8 cellular contexts compared by ENCODE assay signal in genomic region chr14:101961011-101961721, GRCh38. TPM values are rescaled to one million over a fixed set of nuclear protein-coding genes. Genes with fewer than 3 reads are reported as not detected.
DNase-seq lines count a peak whose midpoint lies in the region; ATAC-seq, FAIRE-seq and TF ChIP-seq lines count a peak whose summit lies in the region.

No MANE protein-coding gene starts in this region.

- peaks cover 29% of the 10 kb centered on the region for H3K4me1 Mint-ChIP-seq in CD4-positive, alpha-beta T cell (ENCODE audit: low read depth)
- H3K4me1 Mint-ChIP-seq in activated CD8-positive, alpha-beta T cell treated with anti-CD3 and anti-CD28 coated beads for 36 hours (ENCODE audit: low read depth) = peaks cover 16% of the 10 kb centered on the region

- FAIRE-seq in HTR-8/SVneo (lab: Jason Lieb, UNC) = peak; percentile 16

- H3K27ac Mint-ChIP-seq in CD4-positive, alpha-beta T cell = peak overlapping the region; percentile 42
- peak overlapping the region; percentile 42 for H3K27ac Mint-ChIP-seq in activated CD8-positive, alpha-beta T cell treated with anti-CD3 and anti-CD28 coated beads for 36 hours

- CTCF ChIA-PET in CD4-positive, alpha-beta T cell (lab: Charles Lee) = interaction anchor here (1.2 kb wide), 1 partner anchor 191 kb away, joined by 3 read pairs; no protein-coding TSS in a partner anchor
- CTCF ChIA-PET in activated CD8-positive, alpha-beta T cell treated with anti-CD3 and anti-CD28 coated beads for 36 hours (lab: Charles Lee) = interaction anchor here (0.6 to 3.2 kb wide), 29 partner anchors 9 to 353 kb away, joined by 3 to 17 read pairs (median 4); no protein-coding TSS in a partner anchor

- no peaks in the 10 kb centered on the region for H3K9me3 Mint-ChIP-seq in CD4-positive, alpha-beta T cell
- no peaks in the 10 kb centered on the region for H3K9me3 Mint-ChIP-seq in activated CD8-positive, alpha-beta T cell treated with anti-CD3 and anti-CD28 coated beads for 36 hours

- H3K36me3 Mint-ChIP-seq in CD4-positive, alpha-beta T cell (ENCODE audit: low read depth) = peaks cover 8% of the 10 kb centered on the region
- peaks cover 4% of the 10 kb centered on the region for H3K36me3 Mint-ChIP-seq in activated CD8-positive, alpha-beta T cell treated with anti-CD3 and anti-CD28 coated beads for 36 hours (ENCODE audit: low read depth)

- WGBS in lung, 2 donors = 34 to 35% methylated on average over 19 of the region's 19 CpGs

- POLR2A ChIA-PET in CD4-positive, alpha-beta T cell (lab: Charles Lee) = interaction anchor here (0.8 to 1.5 kb wide), 2 partner anchors 13 to 135 kb away, joined by 3 to 4 read pairs; no protein-coding TSS in a partner anchor
- POLR2A ChIA-PET in activated CD8-positive, alpha-beta T cell treated with anti-CD3 and anti-CD28 coated beads for 36 hours (lab: Charles Lee) = interaction anchor here (1.7 to 1.8 kb wide), 2 partner anchors 12 to 254 kb away, joined by 4 to 13 read pairs; no protein-coding TSS in a partner anchor

- no peaks in the 10 kb centered on the region for H3K27me3 ChIP-seq in CD4-positive, alpha-beta T cell (ENCODE audit: control insufficient read depth, insufficient read depth, low read length)
- H3K27me3 ChIP-seq in lung (ENCODE audit: control insufficient read depth, insufficient read depth) = no peaks in the 10 kb centered on the region

- H3K36me3 ChIP-seq in lung (ENCODE audit: control insufficient read depth in 2 of 2, insufficient read depth in 2 of 2, low read length in 2 of 2) = no peaks in the 10 kb centered on the region

- H3K4me1 ChIP-seq in lung (ENCODE audit: control insufficient read depth in 2 of 2, insufficient read depth in 2 of 2, low read length in 2 of 2) = peaks cover 3 to 10% of the 10 kb centered on the region in 2 donors

- peak; percentile 37 for ATAC-seq in CD4-positive, alpha-beta T cell (ENCODE audit: poor library complexity)
- peak; percentile 40 for ATAC-seq in activated CD8-positive, alpha-beta T cell treated with anti-CD3 and anti-CD28 coated beads for 36 hours
- no peak for ATAC-seq in lung (ENCODE audit: insufficient read depth, low FRiP score)
- no peak for ATAC-seq in HG03460 (IDR thresholded peaks at IDR 0.05; ENCODE audit: unreplicated experiment)

- TF ChIP-seq CTCF in CD4-positive, alpha-beta T cell (IDR thresholded peaks at IDR 0.05) = peak; percentile 78
- TF ChIP-seq CTCF in activated CD8-positive, alpha-beta T cell treated with anti-CD3 and anti-CD28 coated beads for 36 hours (IDR thresholded peaks at IDR 0.05) = peak; percentile 76
- TF ChIP-seq CTCF in lung (IDR thresholded peaks at IDR 0.05; ENCODE audit: control extremely low read depth, extremely low read depth) = peak; percentile 96

- no peaks in the 10 kb centered on the region for H3K9me3 ChIP-seq in CD4-positive, alpha-beta T cell (ENCODE audit: control insufficient read depth, low read length)
- no peaks in the 10 kb centered on the region for H3K9me3 ChIP-seq in lung (ENCODE audit: control insufficient read depth in 2 of 2, insufficient read depth in 1 of 2, low read length in 1 of 2)

- DNase-seq in CD4-positive, alpha-beta T cell = peak; percentile 63 to 76 (median 66)
- peak; percentile 79 for DNase-seq in HTR-8/SVneo (ENCODE audit: insufficient read length, low spot score)
- peak; percentile 53 to 68 for DNase-seq in NOMO-1 (lab: John Stamatoyannopoulos, UW; ENCODE audit: unreplicated experiment in 2 of 2)
- peak; percentile 89 for DNase-seq in activated CD8-positive, alpha-beta T cell treated with anti-CD3 and anti-CD28 coated beads for 36 hours
- peak; percentile 65 for DNase-seq in effector CD4-positive, alpha-beta T cell
- DNase-seq in lung (ENCODE audit: low spot score) = peak; percentile 77
- peak; percentile 63 for DNase-seq in stimulated activated CD8-positive, alpha-beta memory T cell treated with anti-CD3 and anti-CD28 coated beads, Interleukin-15, amount 100 ng/mL, for 1 hour (ENCODE audit: low read depth)

- no peaks in the 10 kb centered on the region for H3K27me3 Mint-ChIP-seq in CD4-positive, alpha-beta T cell
- no peaks in the 10 kb centered on the region for H3K27me3 Mint-ChIP-seq in activated CD8-positive, alpha-beta T cell treated with anti-CD3 and anti-CD28 coated beads for 36 hours

- peak overlapping the region; percentile 67 for H3K4me3 Mint-ChIP-seq in CD4-positive, alpha-beta T cell
- H3K4me3 Mint-ChIP-seq in activated CD8-positive, alpha-beta T cell treated with anti-CD3 and anti-CD28 coated beads for 36 hours = no peak overlapping the region

- no peak overlapping the region for H3K27ac ChIP-seq in CD4-positive, alpha-beta T cell (ENCODE audit: low read depth, low read length)
- H3K27ac ChIP-seq in lung (ENCODE audit: low read depth in 1 of 2, low read length in 1 of 2) = no peak overlapping the region

- intact Hi-C loops in CD4-positive, alpha-beta T cell (cut with DNase I, micrococcal nuclease) = loop anchor here (1.0 to 5.0 kb wide), 5 partner anchors 135 to 556 kb away; no protein-coding TSS in a partner anchor
- intact Hi-C loops in activated CD8-positive, alpha-beta T cell treated with anti-CD3 and anti-CD28 coated beads for 36 hours (cut with micrococcal nuclease) = loop anchor here (5.0 kb wide), 1 partner anchor 136 kb away; no protein-coding TSS in a partner anchor

- no peak overlapping the region for H3K4me3 ChIP-seq in lung

RNA-seq across cellular contexts. Expression of gene DYNC1H1, which starts 3.2 kb away (rescaled TPM):
- total RNA-seq in CD4-positive, alpha-beta T cell = 100 to 1,000 TPM; 286 to 293 TPM
- total RNA-seq in activated CD8-positive, alpha-beta T cell treated with anti-CD3 and anti-CD28 coated beads for 36 hours = 100 to 1,000 TPM; 291 to 301 TPM
- 100 to 1,000 TPM; 438 to 485 TPM for total RNA-seq in lung
- 100 to 1,000 TPM; 111 to 218 TPM for polyA plus RNA-seq in lung

Comparison
In these comparisons a context has a peak if more than half of its experiments do, and no peak if none do; other contexts are left out.
1. ATAC-seq: peak in CD4-positive, alpha-beta T cell (single experiment) and activated CD8-positive, alpha-beta T cell treated with anti-CD3 and anti-CD28 coated beads for 36 hours (single experiment); none in lung (single experiment) and HG03460 (single experiment).
2. Peak in every context shown above with its lines, with median percentiles within 50 percentile points of each other: DNase-seq and CTCF ChIP-seq.